In the genomic region with DNA sequence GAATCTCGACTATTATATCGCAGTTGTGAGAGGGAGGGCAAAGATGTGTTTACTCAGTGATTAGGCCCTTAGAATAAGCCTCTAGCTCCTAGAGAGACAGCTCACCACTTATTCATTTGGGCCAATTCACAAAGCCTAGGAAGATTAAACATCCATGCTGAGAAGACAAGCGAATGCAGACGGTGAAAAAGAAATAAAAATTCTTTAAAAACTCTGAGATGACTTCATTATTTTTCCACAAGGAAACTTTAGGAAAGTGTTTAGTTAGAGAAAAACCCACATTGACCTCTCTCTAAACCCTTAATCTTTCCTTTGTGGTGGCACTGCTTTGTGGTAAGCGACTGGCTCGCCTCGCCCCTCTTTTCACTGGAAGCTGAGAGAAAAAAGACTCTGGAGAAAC, we compare ENCODE assay signal across 16 cellular contexts.
DNase-seq lines count a peak whose midpoint lies in the region; ATAC-seq and TF ChIP-seq lines count a peak whose summit lies in the region.
"Had no signal": no experiment of that assay in that cellular context is flagged by ENCODE, and none has a peak within 500 bp of the region (broad histone marks: within the 10 kb centered on the region; RNA-seq: fewer than 3 reads in every experiment).

No MANE protein-coding gene starts in this region.

- H3K9me3 ChIP-seq in HUES48 (ENCODE audit: control insufficient read depth, insufficient read depth, low read length) (no peaks in the 10 kb centered on the region), osteoblast (ENCODE audit: low read depth, low read length) (no peaks in the 10 kb centered on the region)
- H3K9me3 ChIP-seq: BLaER1, sigmoid colon, thoracic aorta had no signal

- no peak overlapping the region for H3K9ac ChIP-seq in HUES48 (ENCODE audit: low read depth, low read length)
- H3K9ac ChIP-seq: BLaER1 had no signal

- no peaks in the 10 kb centered on the region for H3K4me1 Mint-ChIP-seq in activated T-helper 1 cell treated with anti-CD3 and anti-CD28 coated beads, Interleukin-12 subunit alpha, Interleukin-12 subunit beta, Interleukin-2, Interleukin-4 antibody, amounts not matched to agents 30 ng/mL and 10 ng/mL and 1 ng/mL, durations not matched to agents 14 hours and 24 hours and 36 hours (ENCODE audit: low read depth)
- H3K4me1 Mint-ChIP-seq: activated naive CD8-positive, alpha-beta T cell treated with anti-CD3 and anti-CD28 coated beads for 36 hours; central memory CD8-positive, alpha-beta T cell had no signal

- H3K27me3 ChIP-seq in HUES48 (ENCODE audit: control insufficient read depth, insufficient read depth, low read length) (no peaks in the 10 kb centered on the region), osteoblast (ENCODE audit: insufficient read depth, low read length) (no peaks in the 10 kb centered on the region)
- H3K27me3 ChIP-seq: BLaER1, sigmoid colon had no signal

- H3K4me3 ChIP-seq in HUES48 (ENCODE audit: low read depth, low read length): no peak overlapping the region
- peak overlapping the region; percentile 16 for H3K4me3 ChIP-seq in osteoblast (ENCODE audit: insufficient read depth, low read length)
- H3K4me3 ChIP-seq: BLaER1, sigmoid colon, thoracic aorta had no signal

- intact Hi-C loops in activated T-helper 1 cell treated with anti-CD3 and anti-CD28 coated beads, Interleukin-12 subunit alpha, Interleukin-12 subunit beta, Interleukin-2, Interleukin-4 antibody, amounts not matched to agents 30 ng/mL and 10 ng/mL and 1 ng/mL, durations not matched to agents 14 hours and 24 hours and 36 hours (cut with micrococcal nuclease): no loop called here

- TF ChIP-seq CTCF in osteoblast (IDR thresholded peaks at IDR 0.05; ENCODE audit: extremely low read depth, low read depth, low read length): no peak

- DNase-seq in NCI-H69 (lab: John Stamatoyannopoulos, UW): peak; percentile 78
- peak; percentile 63 for DNase-seq in osteoblast (ENCODE audit: insufficient read length, low spot score, missing footprints)
- DNase-seq in activated T-helper 1 cell treated with anti-CD3 and anti-CD28 coated beads, Interleukin-12 subunit alpha, Interleukin-12 subunit beta, Interleukin-2, Interleukin-4 antibody, amounts not matched to agents 30 ng/mL and 10 ng/mL and 1 ng/mL, durations not matched to agents 14 hours and 24 hours and 36 hours (ENCODE audit: low spot score): no peak
- no peak for DNase-seq in 8988T
- DNase-seq: activated CD4-positive, alpha-beta T cell treated with anti-CD3 and anti-CD28 coated beads, Interleukin-2, amount 10 ng/mL, durations not matched to agents 24 days and 14 days; activated naive CD8-positive, alpha-beta T cell treated with anti-CD3 and anti-CD28 coated beads for 36 hours; NCI-H1930; Right ventricle myocardium superior; sigmoid colon; stimulated activated CD4-positive, alpha-beta T cell treated with anti-CD3 and anti-CD28 coated beads, Interleukin-4, amount 100 ng/mL, for 1 hour had no signal

- H4K20me1 ChIP-seq in osteoblast (ENCODE audit: insufficient read depth, low read length): no peaks in the 10 kb centered on the region
- H4K20me1 ChIP-seq: BLaER1 had no signal

- peak overlapping the region; percentile 44 for H2AFZ ChIP-seq in osteoblast (ENCODE audit: low read length)

- peak overlapping the region; percentile 66 for H3K4me2 ChIP-seq in osteoblast (ENCODE audit: insufficient read depth, low read length)
- H3K4me2 ChIP-seq: BLaER1 had no signal

- ATAC-seq in HG03045 (IDR thresholded peaks at IDR 0.05; ENCODE audit: unreplicated experiment): no peak

- no peaks in the 10 kb centered on the region for H3K27me3 Mint-ChIP-seq in activated T-helper 1 cell treated with anti-CD3 and anti-CD28 coated beads, Interleukin-12 subunit alpha, Interleukin-12 subunit beta, Interleukin-2, Interleukin-4 antibody, amounts not matched to agents 30 ng/mL and 10 ng/mL and 1 ng/mL, durations not matched to agents 14 hours and 24 hours and 36 hours (ENCODE audit: insufficient read depth)
- H3K27me3 Mint-ChIP-seq: activated CD4-positive, alpha-beta T cell treated with anti-CD3 and anti-CD28 coated beads, Interleukin-2, amount 10 ng/mL, durations not matched to agents 24 days and 14 days; activated naive CD8-positive, alpha-beta T cell treated with anti-CD3 and anti-CD28 coated beads for 36 hours; central memory CD8-positive, alpha-beta T cell had no signal

- no peaks in the 10 kb centered on the region for H3K36me3 ChIP-seq in HUES48 (ENCODE audit: control insufficient read depth, insufficient read depth, low read length)
- no peaks in the 10 kb centered on the region for H3K36me3 ChIP-seq in osteoblast (ENCODE audit: insufficient read depth, low read length)
- H3K36me3 ChIP-seq: thoracic aorta had no signal

- H3K79me2 ChIP-seq in osteoblast (ENCODE audit: insufficient read depth, low read length): no peaks in the 10 kb centered on the region

- H3K4me3 Mint-ChIP-seq in activated T-helper 1 cell treated with anti-CD3 and anti-CD28 coated beads, Interleukin-12 subunit alpha, Interleukin-12 subunit beta, Interleukin-2, Interleukin-4 antibody, amounts not matched to agents 30 ng/mL and 10 ng/mL and 1 ng/mL, durations not matched to agents 14 hours and 24 hours and 36 hours: no peak overlapping the region
- H3K4me3 Mint-ChIP-seq: activated CD4-positive, alpha-beta T cell treated with anti-CD3 and anti-CD28 coated beads, Interleukin-2, amount 10 ng/mL, durations not matched to agents 24 days and 14 days; activated naive CD8-positive, alpha-beta T cell treated with anti-CD3 and anti-CD28 coated beads for 36 hours; central memory CD8-positive, alpha-beta T cell had no signal

- H3K36me3 Mint-ChIP-seq in activated T-helper 1 cell treated with anti-CD3 and anti-CD28 coated beads, Interleukin-12 subunit alpha, Interleukin-12 subunit beta, Interleukin-2, Interleukin-4 antibody, amounts not matched to agents 30 ng/mL and 10 ng/mL and 1 ng/mL, durations not matched to agents 14 hours and 24 hours and 36 hours (ENCODE audit: low read depth): peaks cover 7% of the 10 kb centered on the region

- no peak overlapping the region for H3K27ac Mint-ChIP-seq in activated T-helper 1 cell treated with anti-CD3 and anti-CD28 coated beads, Interleukin-12 subunit alpha, Interleukin-12 subunit beta, Interleukin-2, Interleukin-4 antibody, amounts not matched to agents 30 ng/mL and 10 ng/mL and 1 ng/mL, durations not matched to agents 14 hours and 24 hours and 36 hours
- H3K27ac Mint-ChIP-seq: activated CD4-positive, alpha-beta T cell treated with anti-CD3 and anti-CD28 coated beads, Interleukin-2, amount 10 ng/mL, durations not matched to agents 24 days and 14 days; activated naive CD8-positive, alpha-beta T cell treated with anti-CD3 and anti-CD28 coated beads for 36 hours had no signal

- H3K27ac ChIP-seq in HUES48 (ENCODE audit: low read depth, low read length) (peak overlapping the region; percentile 76), cingulate gyrus (ENCODE audit: low read depth, low read length) (peak overlapping the region; percentile 30), osteoblast (ENCODE audit: low read depth, low read length) (peak overlapping the region; percentile 29)
- H3K27ac ChIP-seq: BLaER1, sigmoid colon, thoracic aorta had no signal

- H3K9me3 Mint-ChIP-seq in activated T-helper 1 cell treated with anti-CD3 and anti-CD28 coated beads, Interleukin-12 subunit alpha, Interleukin-12 subunit beta, Interleukin-2, Interleukin-4 antibody, amounts not matched to agents 30 ng/mL and 10 ng/mL and 1 ng/mL, durations not matched to agents 14 hours and 24 hours and 36 hours: no peaks in the 10 kb centered on the region
- H3K9me3 Mint-ChIP-seq: activated CD4-positive, alpha-beta T cell treated with anti-CD3 and anti-CD28 coated beads, Interleukin-2, amount 10 ng/mL, durations not matched to agents 24 days and 14 days; activated naive CD8-positive, alpha-beta T cell treated with anti-CD3 and anti-CD28 coated beads for 36 hours; central memory CD8-positive, alpha-beta T cell had no signal

- H3K4me1 ChIP-seq in HUES48 (ENCODE audit: control insufficient read depth, insufficient read depth, low read length) (peaks cover 31% of the 10 kb centered on the region), osteoblast (ENCODE audit: insufficient read depth, low read length) (peaks cover 9% of the 10 kb centered on the region)
- H3K4me1 ChIP-seq: BLaER1, sigmoid colon had no signal

Comparison
In these comparisons a context has a peak if more than half of its experiments do, and no peak if none do; other contexts are left out.
1. DNase-seq: peak in NCI-H69 (single experiment) and osteoblast (single experiment); none in activated T-helper 1 cell treated with anti-CD3 and anti-CD28 coated beads, Interleukin-12 subunit alpha, Interleukin-12 subunit beta, Interleukin-2, Interleukin-4 antibody, amounts not matched to agents 30 ng/mL and 10 ng/mL and 1 ng/mL, durations not matched to agents 14 hours and 24 hours and 36 hours (single experiment) and 8988T (single experiment).
2. Peak in every context shown above with its lines, with median percentiles within 50 percentile points of each other: H3K27ac ChIP-seq.